In genomic region chr17:55284001-55284884, GRCh38 we compare ENCODE assay signal across 1 cellular context.
TF ChIP-seq lines count a peak whose summit lies in the region.

No MANE protein-coding gene starts in this region.

TF ChIP-seq in HepG2, 621 proteins besides CTCF, POLR2A, EP300 and RAD21 (continued from another document and continues in another):
- TF ChIP-seq KDM1A (CRISPR knock-in tag; IDR thresholded peaks at IDR 0.05) (no peak), ZFY (CRISPR knock-in tag; IDR thresholded peaks at IDR 0.05) (peak; percentile 67; the same call in 1 of the 2 replicates), LCORL (IDR thresholded peaks at IDR 0.05) (no peak), LCORL (CRISPR knock-in tag; IDR thresholded peaks at IDR 0.05) (peak; percentile 89), NR0B2 (CRISPR knock-in tag; IDR thresholded peaks at IDR 0.05) (peak; percentile 49; the same call in 1 of the 2 replicates), MXD1 (CRISPR knock-in tag; IDR thresholded peaks at IDR 0.05) (no peak; the same call in 1 of the 2 replicates), ZFYVE20 (CRISPR knock-in tag; IDR thresholded peaks at IDR 0.05; ENCODE audit: borderline replicate concordance, low read depth) (no peak), ZNF589 (CRISPR knock-in tag; conservative IDR thresholded peaks at IDR 0.05) (no peak), CREB3 (CRISPR knock-in tag; IDR thresholded peaks at IDR 0.05) (no peak), JDP2 (CRISPR knock-in tag; IDR thresholded peaks at IDR 0.05; ENCODE audit: borderline replicate concordance) (no peak; the same call in 1 of the 2 replicates), AHDC1 (CRISPR knock-in tag; IDR thresholded peaks at IDR 0.05; ENCODE audit: borderline replicate concordance) (peak; percentile 95; the same call in 1 of the 2 replicates), ISL2 (CRISPR knock-in tag; IDR thresholded peaks at IDR 0.05) (peak; percentile 99), ZMAT3 (CRISPR knock-in tag; conservative IDR thresholded peaks at IDR 0.05) (peak; percentile 79; the same call in 1 of the 2 replicates), ZC3H4 (CRISPR knock-in tag; IDR thresholded peaks at IDR 0.05; ENCODE audit: borderline replicate concordance) (no peak), CREBL2 (CRISPR knock-in tag; IDR thresholded peaks at IDR 0.05; ENCODE audit: borderline replicate concordance) (no peak; the same call in 1 of the 2 replicates), MXI1 (IDR thresholded peaks at IDR 0.05; ENCODE audit: borderline replicate concordance, low read depth, low read length) (no peak), ZNF335 (CRISPR knock-in tag; IDR thresholded peaks at IDR 0.05) (no peak; the same call in 1 of the 2 replicates), NR2F2 (IDR thresholded peaks at IDR 0.05; ENCODE audit: borderline replicate concordance, low read depth) (peak; percentile 46; the same call in 1 of the 2 replicates), ZNF282 (IDR thresholded peaks at IDR 0.05; ENCODE audit: partially characterized antibody) (no peak), ZBTB46 (CRISPR knock-in tag; IDR thresholded peaks at IDR 0.05; ENCODE audit: borderline replicate concordance) (peak; percentile 84), NR2F6 (IDR thresholded peaks at IDR 0.05) (peak; percentile 79), NR2F6 (CRISPR knock-in tag; IDR thresholded peaks at IDR 0.05) (peak; percentile 92), ZNF672 (CRISPR knock-in tag; IDR thresholded peaks at IDR 0.05) (0 out of 2 replicates have a peak, but pooled peaks have one; percentile 42), TOPORS (CRISPR knock-in tag; IDR thresholded peaks at IDR 0.05) (no peak; the same call in 1 of the 2 replicates), ZNF781 (CRISPR knock-in tag; IDR thresholded peaks at IDR 0.05; ENCODE audit: borderline replicate concordance, not compliant biosample characterization) (peak; percentile 33), ISX (CRISPR knock-in tag; conservative IDR thresholded peaks at IDR 0.05) (no peak), ZZZ3 (CRISPR knock-in tag; IDR thresholded peaks at IDR 0.05; ENCODE audit: borderline replicate concordance) (peak; percentile 68; the same call in 1 of the 2 replicates), HIVEP1 (CRISPR knock-in tag; IDR thresholded peaks at IDR 0.05) (peak; percentile 43; the same call in 1 of the 2 replicates), MED13 (CRISPR knock-in tag; IDR thresholded peaks at IDR 0.05) (peak; percentile 99), REST (IDR thresholded peaks at IDR 0.05; ENCODE audit: borderline replicate concordance in 1 of 2, low read depth in 1 of 2, low read length in 2 of 2) (peak in 1 of 2 experiments; percentile 80; a peak in 2 of 4 replicates), ZNF839 (CRISPR knock-in tag; IDR thresholded peaks at IDR 0.05; ENCODE audit: borderline replicate concordance) (no peak), MYPOP (CRISPR knock-in tag; IDR thresholded peaks at IDR 0.05) (peak; percentile 93), PAWR (CRISPR knock-in tag; IDR thresholded peaks at IDR 0.05; ENCODE audit: borderline replicate concordance) (no peak), KLF9 (CRISPR knock-in tag; IDR thresholded peaks at IDR 0.05; ENCODE audit: low read depth) (peak; percentile 70), ZNF382 (CRISPR knock-in tag; IDR thresholded peaks at IDR 0.05; ENCODE audit: borderline replicate concordance) (no peak), ZBTB44 (CRISPR knock-in tag; IDR thresholded peaks at IDR 0.05) (no peak; the same call in 1 of the 2 replicates), STAG1 (CRISPR knock-in tag; IDR thresholded peaks at IDR 0.05) (peak; percentile 30), ZNF547 (CRISPR knock-in tag; IDR thresholded peaks at IDR 0.05) (peak; percentile 80), TCF7L2 (IDR thresholded peaks at IDR 0.05; ENCODE audit: low read depth, low read length) (no peak), MED1 (CRISPR knock-in tag; IDR thresholded peaks at IDR 0.05) (peak; percentile 100), ZNF709 (CRISPR knock-in tag; IDR thresholded peaks at IDR 0.05) (0 out of 2 replicates have a peak, but pooled peaks have one; percentile 84), ZFP91 (CRISPR knock-in tag; IDR thresholded peaks at IDR 0.05; ENCODE audit: borderline replicate concordance) (peak; percentile 79; the same call in 1 of the 2 replicates), ZNF543 (CRISPR knock-in tag; IDR thresholded peaks at IDR 0.05) (no peak), ZNF232 (CRISPR knock-in tag; IDR thresholded peaks at IDR 0.05; ENCODE audit: borderline replicate concordance) (peak; percentile 34; the same call in 1 of the 2 replicates), GFI1 (CRISPR knock-in tag; IDR thresholded peaks at IDR 0.05; ENCODE audit: borderline replicate concordance) (peak; percentile 76)
